2 cellular contexts compared by ENCODE assay signal in genomic region chr17:60082946-60083471, GRCh38.
TF ChIP-seq lines count a peak whose summit lies in the region.

No MANE protein-coding gene starts in this region.

TF ChIP-seq in SK-N-SH, 30 proteins besides CTCF, POLR2A, EP300 and RAD21:
- TF ChIP-seq MAX (IDR thresholded peaks at IDR 0.05; ENCODE audit: low read depth) = no peak
- TF ChIP-seq NFIC (IDR thresholded peaks at IDR 0.05; ENCODE audit: borderline replicate concordance) = no peak
- no peak for TF ChIP-seq SIN3A (IDR thresholded peaks at IDR 0.05; ENCODE audit: borderline replicate concordance, low read depth, low read length)
- no peak for TF ChIP-seq REST (IDR thresholded peaks at IDR 0.05; ENCODE audit: low read depth, low read length)
- TF ChIP-seq RCOR1 (IDR thresholded peaks at IDR 0.05; ENCODE audit: low read length) = no peak
- no peak for TF ChIP-seq TCF12 (IDR thresholded peaks at IDR 0.05)
- TF ChIP-seq IRF3 (IDR thresholded peaks at IDR 0.05; ENCODE audit: low read depth, low read length) = no peak
- no peak for TF ChIP-seq RXRA (IDR thresholded peaks at IDR 0.05; ENCODE audit: borderline replicate concordance, low read depth)
- TF ChIP-seq TAF1 (IDR thresholded peaks at IDR 0.05; ENCODE audit: borderline replicate concordance, low read depth, low read length) = no peak
- TF ChIP-seq USF2 (IDR thresholded peaks at IDR 0.05; ENCODE audit: borderline replicate concordance, low read depth, low read length) = no peak
- TF ChIP-seq RFX5 (IDR thresholded peaks at IDR 0.05; ENCODE audit: low read length) = no peak
- TF ChIP-seq MEF2A (IDR thresholded peaks at IDR 0.05; ENCODE audit: borderline replicate concordance, low read depth) = no peak
- no peak for TF ChIP-seq PBX3 (IDR thresholded peaks at IDR 0.05)
- no peak for TF ChIP-seq ZBTB33 (IDR thresholded peaks at IDR 0.05; ENCODE audit: borderline replicate concordance, low read depth)

TF ChIP-seq in SK-N-SH treated with all-trans-retinoic acid at 6 μM for 48 hours, 23 proteins besides CTCF, POLR2A, EP300 and RAD21:
- TF ChIP-seq ARNTL (CRISPR knock-in tag; IDR thresholded peaks at IDR 0.05; ENCODE audit: borderline replicate concordance, low read depth) (no peak), CSDC2 (CRISPR knock-in tag; IDR thresholded peaks at IDR 0.05) (no peak), RARB (CRISPR knock-in tag; IDR thresholded peaks at IDR 0.05) (no peak), ZFP3 (CRISPR knock-in tag; IDR thresholded peaks at IDR 0.05) (no peak), ESRRG (CRISPR knock-in tag; IDR thresholded peaks at IDR 0.05) (no peak), CSRNP3 (CRISPR knock-in tag; IDR thresholded peaks at IDR 0.05) (no peak), GLIS3 (CRISPR knock-in tag; IDR thresholded peaks at IDR 0.05) (no peak), PPARA (CRISPR knock-in tag; IDR thresholded peaks at IDR 0.05; ENCODE audit: borderline replicate concordance) (no peak), CREB5 (CRISPR knock-in tag; IDR thresholded peaks at IDR 0.05; ENCODE audit: low read depth) (no peak), TSHZ2 (CRISPR knock-in tag; IDR thresholded peaks at IDR 0.05) (no peak), ZC3H10 (CRISPR knock-in tag; IDR thresholded peaks at IDR 0.05) (no peak), PATZ1 (CRISPR knock-in tag; IDR thresholded peaks at IDR 0.05; ENCODE audit: borderline replicate concordance) (no peak), TOX (CRISPR knock-in tag; IDR thresholded peaks at IDR 0.05; ENCODE audit: borderline replicate concordance) (no peak), ZFP30 (CRISPR knock-in tag; IDR thresholded peaks at IDR 0.05) (no peak), ZNF70 (CRISPR knock-in tag; IDR thresholded peaks at IDR 0.05) (no peak), ISL1 (CRISPR knock-in tag; IDR thresholded peaks at IDR 0.05) (no peak), SNAI2 (CRISPR knock-in tag; IDR thresholded peaks at IDR 0.05) (no peak), ZNF8 (CRISPR knock-in tag; IDR thresholded peaks at IDR 0.05) (no peak), BACH2 (CRISPR knock-in tag; IDR thresholded peaks at IDR 0.05; ENCODE audit: borderline replicate concordance) (no peak)
